ENCODE assay signal across 11 cellular contexts in the genomic region with DNA sequence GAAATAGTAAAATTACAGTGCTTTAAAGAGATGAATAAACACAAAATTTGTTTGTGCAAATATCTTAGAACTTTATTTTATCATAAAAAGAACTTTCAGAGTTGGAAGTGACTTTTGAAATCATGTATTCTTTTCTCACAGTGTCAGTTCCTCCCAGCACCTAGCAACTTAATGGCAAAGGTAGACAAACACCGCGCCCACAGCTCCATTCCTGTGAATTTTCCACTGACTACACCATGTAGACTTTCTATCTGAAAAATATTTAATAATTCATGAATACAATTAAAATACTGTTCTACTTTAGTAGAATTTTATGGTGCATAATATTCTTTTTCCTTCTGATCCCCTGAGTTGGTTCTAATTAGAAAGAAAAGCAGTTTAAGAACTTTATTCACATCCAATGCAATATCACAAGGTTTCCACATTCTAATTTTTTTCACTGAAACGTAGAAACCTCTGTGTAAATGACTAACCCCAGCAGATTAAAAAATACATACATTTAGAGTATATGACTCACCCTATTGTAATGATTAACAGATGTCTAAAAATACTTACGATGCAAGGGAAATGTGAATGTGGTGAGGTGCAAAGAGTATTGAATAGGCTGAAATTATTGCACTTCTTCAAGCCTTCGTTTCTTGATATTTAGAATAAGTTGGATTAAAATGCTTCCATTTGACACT.
DNase-seq lines count a peak whose midpoint lies in the region; ATAC-seq and TF ChIP-seq lines count a peak whose summit lies in the region.
"Had no signal": no experiment of that assay in that cellular context is flagged by ENCODE, and none has a peak within 500 bp of the region (broad histone marks: within the 10 kb centered on the region; RNA-seq: fewer than 3 reads in every experiment).

No MANE protein-coding gene starts in this region.

- H3K27me3 ChIP-seq in SK-N-SH (ENCODE audit: insufficient read depth): no peaks in the 10 kb centered on the region

- 0 out of 4 replicates have a peak, but pooled peaks of 1 of the 2 experiments have one; percentile 36 for TF ChIP-seq EP300 in SK-N-SH (IDR thresholded peaks at IDR 0.05; ENCODE audit: borderline replicate concordance in 1 of 2, low read depth in 1 of 2, low read length in 1 of 2)

- no peaks in the 10 kb centered on the region for H3K4me1 Mint-ChIP-seq in activated naive CD8-positive, alpha-beta T cell treated with anti-CD3 and anti-CD28 coated beads, Interleukin-2, amount 50 U/mL, for 24 hours
- no peaks in the 10 kb centered on the region for H3K4me1 Mint-ChIP-seq in activated naive CD8-positive, alpha-beta T cell treated with anti-CD3 and anti-CD28 coated beads for 36 hours
- H3K4me1 Mint-ChIP-seq: neural crest cell had no signal

- H3F3A ChIP-seq in SK-N-SH (replicated peaks; ENCODE audit: insufficient read depth): peaks cover 16% of the 10 kb centered on the region

- DNase-seq in activated naive CD8-positive, alpha-beta T cell treated with anti-CD3 and anti-CD28 coated beads, Interleukin-2, amount 50 U/mL, for 24 hours: no peak
- DNase-seq in activated naive CD8-positive, alpha-beta T cell treated with anti-CD3 and anti-CD28 coated beads for 36 hours: no peak
- DNase-seq in SK-N-SH (no peak), ACHN (no peak), NCI-H1930 (lab: John Stamatoyannopoulos, UW) (no peak), SKM-1 treated with dmso at 0.1 percent for 144 hours (lab: John Stamatoyannopoulos, UW; ENCODE audit: unreplicated experiment) (no peak), NCI-H774 (lab: John Stamatoyannopoulos, UW) (no peak)
- DNase-seq: NK-92 treated with Interleukin-12 subunit alpha and Interleukin-12 subunit beta, amount 100 ng/mL, for 24 hours had no signal

- TF ChIP-seq CTCF in SK-N-SH (IDR thresholded peaks at IDR 0.05): no peak

- 47% methylated on average over 5 of the region's 5 CpGs for WGBS in SK-N-SH (ENCODE audit: low lambda C conversion rate)

- H3K4me3 ChIP-seq in SK-N-SH (ENCODE audit: low read depth in 2 of 2, low read length in 1 of 2): no peak overlapping the region

- in situ Hi-C loops in ACHN (cut with HindIII; ENCODE audit: low pct_ligation_motif_present, low pct_unique_long_range_greater_than_20kb, low sequenced_read_pairs): no loop called here

- no peaks in the 10 kb centered on the region for H3K79me2 ChIP-seq in SK-N-SH (ENCODE audit: insufficient read depth)

- peak overlapping the region; percentile 52; the same call in 1 of the 2 replicates for H3K4me2 ChIP-seq in SK-N-SH

- no peaks in the 10 kb centered on the region for H4K20me1 ChIP-seq in SK-N-SH (ENCODE audit: insufficient read depth)

- POLR2A ChIA-PET in SK-N-SH (lab: Yijun Ruan, JAX): no interaction called here

- no peaks in the 10 kb centered on the region for H3K9me2 ChIP-seq in SK-N-SH

- H3K9me3 Mint-ChIP-seq in activated naive CD8-positive, alpha-beta T cell treated with anti-CD3 and anti-CD28 coated beads, Interleukin-2, amount 50 U/mL, for 24 hours: no peaks in the 10 kb centered on the region
- H3K9me3 Mint-ChIP-seq in activated naive CD8-positive, alpha-beta T cell treated with anti-CD3 and anti-CD28 coated beads for 36 hours: no peaks in the 10 kb centered on the region
- H3K9me3 Mint-ChIP-seq: neural crest cell had no signal

- no peaks in the 10 kb centered on the region for H3K27me3 Mint-ChIP-seq in activated naive CD8-positive, alpha-beta T cell treated with anti-CD3 and anti-CD28 coated beads, Interleukin-2, amount 50 U/mL, for 24 hours
- H3K27me3 Mint-ChIP-seq in activated naive CD8-positive, alpha-beta T cell treated with anti-CD3 and anti-CD28 coated beads for 36 hours: no peaks in the 10 kb centered on the region

- H3K36me3 ChIP-seq in SK-N-SH (replicated peaks in 1 of 2; ENCODE audit: control insufficient read depth in 1 of 2, insufficient read depth in 2 of 2, low read length in 1 of 2): no peaks in the 10 kb centered on the region

- peaks cover 0 to 2% of the 10 kb centered on the region in 2 experiments; a peak in 2 of 4 replicates for H3K4me1 ChIP-seq in SK-N-SH (ENCODE audit: control insufficient read depth in 1 of 2, insufficient read depth in 2 of 2, low read depth in 1 of 2, low read length in 1 of 2)

- peak; percentile 40 for ATAC-seq in activated naive CD8-positive, alpha-beta T cell treated with anti-CD3 and anti-CD28 coated beads, Interleukin-2, amount 50 U/mL, for 24 hours
- peak; percentile 63 for ATAC-seq in HG03025 (IDR thresholded peaks at IDR 0.05; ENCODE audit: low FRiP score, unreplicated experiment)

- H2AFZ ChIP-seq in SK-N-SH (ENCODE audit: low read depth): peak overlapping the region; percentile 26; the same call in 1 of the 2 replicates

- CTCF ChIA-PET in SK-N-SH (lab: Yijun Ruan, JAX): interaction anchor here (0.6 to 1.0 kb wide), 2 partner anchors 42 to 1177 kb away, joined by 3 to 4 read pairs; no protein-coding TSS in a partner anchor

- H3K9ac ChIP-seq in SK-N-SH: no peak overlapping the region; the same call in 1 of the 2 replicates

- no peak overlapping the region for H3K4me3 Mint-ChIP-seq in activated naive CD8-positive, alpha-beta T cell treated with anti-CD3 and anti-CD28 coated beads, Interleukin-2, amount 50 U/mL, for 24 hours
- no peak overlapping the region for H3K4me3 Mint-ChIP-seq in activated naive CD8-positive, alpha-beta T cell treated with anti-CD3 and anti-CD28 coated beads for 36 hours
- H3K4me3 Mint-ChIP-seq: neural crest cell had no signal

- H3K36me3 Mint-ChIP-seq in activated naive CD8-positive, alpha-beta T cell treated with anti-CD3 and anti-CD28 coated beads, Interleukin-2, amount 50 U/mL, for 24 hours (ENCODE audit: low read depth): no peaks in the 10 kb centered on the region
- H3K36me3 Mint-ChIP-seq in activated naive CD8-positive, alpha-beta T cell treated with anti-CD3 and anti-CD28 coated beads for 36 hours: no peaks in the 10 kb centered on the region

- no peaks in the 10 kb centered on the region; the same call in 1 of the 2 replicates for H3K9me3 ChIP-seq in SK-N-SH

- TF ChIP-seq RAD21 in SK-N-SH (IDR thresholded peaks at IDR 0.05; ENCODE audit: low read length): no peak

- H3K27ac ChIP-seq in SK-N-SH (ENCODE audit: low read depth in 2 of 2, low read length in 1 of 2): peak overlapping the region; percentile 58 to 73; a peak in 3 of 4 replicates
- H3K27ac ChIP-seq: 22Rv1 had no signal

- H3K27ac Mint-ChIP-seq in activated naive CD8-positive, alpha-beta T cell treated with anti-CD3 and anti-CD28 coated beads, Interleukin-2, amount 50 U/mL, for 24 hours: no peak overlapping the region
- H3K27ac Mint-ChIP-seq in activated naive CD8-positive, alpha-beta T cell treated with anti-CD3 and anti-CD28 coated beads for 36 hours: no peak overlapping the region

TF ChIP-seq in SK-N-SH, 30 proteins besides CTCF, POLR2A, EP300 and RAD21 (continues in another document):
- TF ChIP-seq FOSL2 (IDR thresholded peaks at IDR 0.05; ENCODE audit: borderline replicate concordance, low read depth) (peak; percentile 76; the same call in 1 of the 2 replicates), POLR2AphosphoS5 (IDR thresholded peaks at IDR 0.05; ENCODE audit: low read depth, low read length) (no peak), TCF12 (IDR thresholded peaks at IDR 0.05) (peak; percentile 90), MEF2A (IDR thresholded peaks at IDR 0.05; ENCODE audit: borderline replicate concordance, low read depth) (peak; percentile 58; the same call in 1 of the 2 replicates), GABPA (IDR thresholded peaks at IDR 0.05; ENCODE audit: low read depth) (no peak), NFIC (IDR thresholded peaks at IDR 0.05; ENCODE audit: borderline replicate concordance) (no peak), TEAD4 (IDR thresholded peaks at IDR 0.05; ENCODE audit: borderline replicate concordance, insufficient read depth) (peak; percentile 23; the same call in 1 of the 2 replicates), RCOR1 (IDR thresholded peaks at IDR 0.05; ENCODE audit: low read length) (no peak), GATA2 (CRISPR knock-in tag; IDR thresholded peaks at IDR 0.05) (no peak), JUND (IDR thresholded peaks at IDR 0.05) (peak; percentile 82), YY1 (IDR thresholded peaks at IDR 0.05; ENCODE audit: low read depth) (no peak)
- TF ChIP-seq, protein P1, sequence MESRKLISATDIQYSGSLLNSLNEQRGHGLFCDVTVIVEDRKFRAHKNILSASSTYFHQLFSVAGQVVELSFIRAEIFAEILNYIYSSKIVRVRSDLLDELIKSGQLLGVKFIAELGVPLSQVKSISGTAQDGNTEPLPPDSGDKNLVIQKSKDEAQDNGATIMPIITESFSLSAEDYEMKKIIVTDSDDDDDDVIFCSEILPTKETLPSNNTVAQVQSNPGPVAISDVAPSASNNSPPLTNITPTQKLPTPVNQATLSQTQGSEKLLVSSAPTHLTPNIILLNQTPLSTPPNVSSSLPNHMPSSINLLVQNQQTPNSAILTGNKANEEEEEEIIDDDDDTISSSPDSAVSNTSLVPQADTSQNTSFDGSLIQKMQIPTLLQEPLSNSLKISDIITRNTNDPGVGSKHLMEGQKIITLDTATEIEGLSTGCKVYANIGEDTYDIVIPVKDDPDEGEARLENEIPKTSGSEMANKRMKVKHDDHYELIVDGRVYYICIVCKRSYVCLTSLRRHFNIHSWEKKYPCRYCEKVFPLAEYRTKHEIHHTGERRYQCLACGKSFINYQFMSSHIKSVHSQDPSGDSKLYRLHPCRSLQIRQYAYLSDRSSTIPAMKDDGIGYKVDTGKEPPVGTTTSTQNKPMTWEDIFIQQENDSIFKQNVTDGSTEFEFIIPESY (IDR thresholded peaks at IDR 0.05; ENCODE audit: borderline replicate concordance, low read depth): no peak
- TF ChIP-seq, protein P2, sequence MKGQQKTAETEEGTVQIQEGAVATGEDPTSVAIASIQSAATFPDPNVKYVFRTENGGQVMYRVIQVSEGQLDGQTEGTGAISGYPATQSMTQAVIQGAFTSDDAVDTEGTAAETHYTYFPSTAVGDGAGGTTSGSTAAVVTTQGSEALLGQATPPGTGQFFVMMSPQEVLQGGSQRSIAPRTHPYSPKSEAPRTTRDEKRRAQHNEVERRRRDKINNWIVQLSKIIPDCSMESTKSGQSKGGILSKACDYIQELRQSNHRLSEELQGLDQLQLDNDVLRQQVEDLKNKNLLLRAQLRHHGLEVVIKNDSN (IDR thresholded peaks at IDR 0.05; ENCODE audit: borderline replicate concordance, low read depth): no peak
- TF ChIP-seq, protein P3, sequence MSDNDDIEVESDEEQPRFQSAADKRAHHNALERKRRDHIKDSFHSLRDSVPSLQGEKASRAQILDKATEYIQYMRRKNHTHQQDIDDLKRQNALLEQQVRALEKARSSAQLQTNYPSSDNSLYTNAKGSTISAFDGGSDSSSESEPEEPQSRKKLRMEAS (IDR thresholded peaks at IDR 0.05; ENCODE audit: low read depth): no peak
